9 cellular contexts compared by ENCODE assay signal in the genomic region with DNA sequence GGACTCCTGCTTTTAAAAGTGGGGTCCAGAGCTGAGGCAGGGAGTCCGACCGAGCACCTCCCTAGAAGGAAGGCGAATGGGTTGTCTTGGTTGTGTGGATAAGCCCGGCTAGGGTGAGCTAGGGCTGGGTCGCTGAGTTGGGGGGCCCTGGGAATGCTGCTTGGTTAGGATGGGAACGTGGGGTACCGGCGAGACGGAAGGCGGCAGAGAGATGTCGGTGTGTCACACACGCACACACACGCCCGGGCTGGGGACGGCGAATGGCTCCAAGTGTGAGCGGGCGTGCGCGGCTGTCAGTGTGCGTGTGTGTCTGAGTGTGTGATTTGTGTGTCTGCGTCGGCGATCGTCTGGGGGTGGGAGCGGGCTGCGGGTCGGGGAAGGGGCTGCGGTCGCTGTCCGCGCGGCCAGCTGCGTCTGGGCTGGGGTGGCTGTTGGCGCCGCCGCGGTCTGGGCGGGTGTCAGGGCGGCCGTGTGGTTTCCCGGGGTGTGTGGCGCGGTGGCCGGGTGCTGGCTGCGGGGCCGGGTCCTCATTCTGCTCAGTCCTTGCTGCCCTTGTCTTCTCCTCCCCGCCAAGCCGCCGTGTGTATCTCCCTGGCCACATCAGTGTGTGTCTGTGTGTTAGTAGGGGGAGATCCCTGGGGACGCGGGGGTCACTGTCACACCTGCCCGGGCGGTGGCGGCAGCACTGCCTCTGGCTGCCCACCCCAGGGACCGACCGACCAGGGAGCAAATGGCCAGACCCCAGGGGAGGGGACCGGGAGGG. TPM values are rescaled to one million over a fixed set of nuclear protein-coding genes. Genes with fewer than 3 reads are reported as not detected.
DNase-seq lines count a peak whose midpoint lies in the region; ATAC-seq, FAIRE-seq and TF ChIP-seq lines count a peak whose summit lies in the region.
"Had no signal": no experiment of that assay in that cellular context is flagged by ENCODE, and none has a peak within 500 bp of the region (broad histone marks: within the 10 kb centered on the region; RNA-seq: fewer than 3 reads in every experiment).

No MANE protein-coding gene starts in this region.

- H3K4me1 Mint-ChIP-seq in Caco-2 (ENCODE audit: low read depth, unreplicated experiment): peaks cover 24% of the 10 kb centered on the region
- H3K4me1 Mint-ChIP-seq in naive thymus-derived CD8-positive, alpha-beta T cell: peaks cover 26 to 48% (median 45%) of the 10 kb centered on the region in 4 donors

- H3K4me1 ChIP-seq in Caco-2 (peaks cover 38% of the 10 kb centered on the region), K562 (replicated peaks in 1 of 2; ENCODE audit: control insufficient read depth in 2 of 2, insufficient read depth in 2 of 2, low read length in 2 of 2) (peaks cover 43 to 72% of the 10 kb centered on the region in 2 experiments)

- H3K4me3 ChIP-seq in Caco-2 (ENCODE audit: low read depth, low read length) (peak overlapping the region; percentile 50), K562 (peak overlapping the region; percentile 51)
- peak overlapping the region; percentile 50 for H3K4me3 ChIP-seq in Jurkat, Clone E6-1 (ENCODE audit: low read length)

- peaks cover 6% of the 10 kb centered on the region for H3K9me1 ChIP-seq in K562 (ENCODE audit: control insufficient read depth, insufficient read depth, low read length)

- no peak overlapping the region for H3K27ac Mint-ChIP-seq in Caco-2 (ENCODE audit: unreplicated experiment)
- H3K27ac Mint-ChIP-seq in naive thymus-derived CD8-positive, alpha-beta T cell: peak overlapping the region in 9 of 10 donors; percentile 0 to 89 (median 61)

- CTCF ChIA-PET in Caco-2 (lab: Charles Lee): interaction anchor here (0.8 to 1.9 kb wide), 4 partner anchors 12 to 93 kb away, joined by 3 to 8 read pairs (median 5); a partner anchor contains a TSS
- CTCF ChIA-PET in K562 (lab: Yijun Ruan, JAX; ENCODE audit: low intra/inter-chr PET ratio): interaction anchor here (0.9 to 9.0 kb wide), 2 partner anchors 17 to 76 kb away, joined by 3 to 153 read pairs; a partner anchor contains a TSS

- TF ChIP-seq CTCF in Caco-2 (IDR thresholded peaks at IDR 0.05; ENCODE audit: insufficient read depth in 1 of 2, low read depth in 1 of 2, low read length in 1 of 2, severe bottlenecking in 1 of 2, unreplicated experiment in 1 of 2) (no peak), K562 (IDR thresholded peaks at IDR 0.05 in 2 of 3, conservative IDR thresholded peaks at IDR 0.05 in 1 of 3; ENCODE audit: insufficient read depth in 2 of 3, low read depth in 1 of 3, low read length in 3 of 3) (no peak)

- H3K36me3 Mint-ChIP-seq in Caco-2 (ENCODE audit: insufficient read depth, unreplicated experiment): peaks cover 9% of the 10 kb centered on the region
- H3K36me3 Mint-ChIP-seq in naive thymus-derived CD8-positive, alpha-beta T cell: no peaks in the 10 kb centered on the region

- TF ChIP-seq POLR2A in K562 (conservative IDR thresholded peaks at IDR 0.05): no peak

- TF ChIP-seq RAD21 in K562 (CRISPR knock-in tag; conservative IDR thresholded peaks at IDR 0.05 in 1 of 2, IDR thresholded peaks at IDR 0.05 in 1 of 2): no peak

- peak; percentile 37 for ATAC-seq in K562
- peak; percentile 24 to 26 for ATAC-seq in naive thymus-derived CD8-positive, alpha-beta T cell
- ATAC-seq in HG02970 (IDR thresholded peaks at IDR 0.05; ENCODE audit: low FRiP score, unreplicated experiment): no peak
- no peak for ATAC-seq in left lobe of liver
- no peak for ATAC-seq in GM21515 (IDR thresholded peaks at IDR 0.05; ENCODE audit: unreplicated experiment)

- H3K36me3 ChIP-seq in Caco-2 (ENCODE audit: control insufficient read depth, insufficient read depth, low read length): no peaks in the 10 kb centered on the region
- H3K36me3 ChIP-seq in K562 (ENCODE audit: control insufficient read depth, insufficient read depth, low read length): no peaks in the 10 kb centered on the region

- peaks cover 3% of the 10 kb centered on the region; the same call in 2 of the 3 replicates for H3K79me2 ChIP-seq in K562 (ENCODE audit: control insufficient read depth, insufficient read depth, low read length)

- H3K27me3 Mint-ChIP-seq in Caco-2 (ENCODE audit: insufficient read depth, unreplicated experiment): peaks cover 17% of the 10 kb centered on the region
- H3K27me3 Mint-ChIP-seq in naive thymus-derived CD8-positive, alpha-beta T cell: peaks cover 21 to 48% (median 30%) of the 10 kb centered on the region in 5 donors

- POLR2A ChIA-PET in Caco-2 (lab: Charles Lee): no interaction called here
- POLR2A ChIA-PET in K562 (lab: Yijun Ruan, JAX): interaction anchor here (0.8 kb wide), 1 partner anchor 67 kb away, joined by 3 read pairs; no protein-coding TSS in a partner anchor
- POLR2A ChIA-PET in naive thymus-derived CD8-positive, alpha-beta T cell (lab: Charles Lee): interaction anchor here (0.5 to 2.8 kb wide), 5 partner anchors 10 to 471 kb away, joined by 4 to 14 read pairs (median 7); a partner anchor contains a TSS

- intact Hi-C loops in Caco-2 (cut with micrococcal nuclease; ENCODE audit: unreplicated experiment): loop anchor here (5.0 to 10.0 kb wide), 3 partner anchors 77 to 415 kb away; a partner anchor contains a TSS
- intact Hi-C loops in K562 (cut with micrococcal nuclease): loop anchor here (5.0 kb wide), 3 partner anchors 32 to 117 kb away; a partner anchor contains a TSS

- DNase-seq in Caco-2 (no peak), K562 (ENCODE audit: extremely low read depth in 1 of 4, low spot score in 3 of 4) (peak in 3 of 4 experiments; percentile 39 to 64 (median 47)), NCI-H2107 (lab: John Stamatoyannopoulos, UW) (no peak), left lobe of liver (ENCODE audit: low spot score) (no peak)
- DNase-seq in Jurkat, Clone E6-1 (ENCODE audit: low read depth, low spot score): no peak
- DNase-seq in naive thymus-derived CD8-positive, alpha-beta T cell: peak in 2 of 10 donors; percentile 22 to 30

- H3K9me3 Mint-ChIP-seq in Caco-2 (ENCODE audit: unreplicated experiment): no peaks in the 10 kb centered on the region
- H3K9me3 Mint-ChIP-seq in naive thymus-derived CD8-positive, alpha-beta T cell: no peaks in the 10 kb centered on the region

- in situ Hi-C loops in K562 (cut with MboI): no loop called here

- FAIRE-seq in K562 (lab: Jason Lieb, UNC): no peak

- WGBS in K562 (ENCODE audit: insufficient coverage, low coverage, missing lambda C conversion rate): 10% methylated on average over 29 of the region's 58 CpGs

- H3K4me2 ChIP-seq in K562 (ENCODE audit: insufficient read depth, low read length): peak overlapping the region; percentile 66

- peak overlapping the region; percentile 77 for H3K4me3 Mint-ChIP-seq in Caco-2 (ENCODE audit: unreplicated experiment)
- H3K4me3 Mint-ChIP-seq in naive thymus-derived CD8-positive, alpha-beta T cell: peak overlapping the region; percentile 71 to 91 (median 84)

- BruUV-seq in Caco-2 (replicated peaks; lab: Mats Ljungman, UMichigan) (no TSS peak), K562 (replicated peaks; lab: Mats Ljungman, UMichigan) (TSS peak; percentile 71)

- H4K20me1 ChIP-seq in K562 (replicated peaks; ENCODE audit: control insufficient read depth, insufficient read depth, low read length): peaks cover 26% of the 10 kb centered on the region

- TF ChIP-seq EP300 in K562 (IDR thresholded peaks at IDR 0.05; ENCODE audit: low read length): no peak

- H3K27me3 ChIP-seq in Caco-2 (replicated peaks; ENCODE audit: control insufficient read depth, insufficient read depth, low read length) (peaks cover 5% of the 10 kb centered on the region; the same call in 1 of the 2 replicates), K562 (ENCODE audit: control insufficient read depth in 2 of 2, insufficient read depth in 2 of 2, low read length in 2 of 2) (peaks cover 3 to 8% of the 10 kb centered on the region in 2 experiments; a peak in 2 of 5 replicates)

- H3K9me3 ChIP-seq in Caco-2 (no peaks in the 10 kb centered on the region), K562 (replicated peaks; ENCODE audit: control insufficient read depth, insufficient read depth, low read depth, low read length) (no peaks in the 10 kb centered on the region)

- no peak overlapping the region for H3K27ac ChIP-seq in K562 (ENCODE audit: extremely low read depth, low read depth, low read length)
- H3K27ac ChIP-seq: HL-60 had no signal

- peak overlapping the region; percentile 47 for H2AFZ ChIP-seq in K562 (ENCODE audit: low read depth, low read length)

- H3K9ac ChIP-seq in K562 (ENCODE audit: insufficient read depth in 1 of 2, low read depth in 2 of 2, low read length in 2 of 2): peak overlapping the region; percentile 39 to 88

RNA-seq across cellular contexts. Expression of a gene that starts 1.0 kb away (rescaled TPM):
- total RNA-seq in Caco-2 (2022) (3.4 and 3.5 TPM in 2 replicates), K562 (2014; rRNA removed) (4.5 and 8.6 TPM in 2 replicates), K562 (2014; rRNA removed; fragmentation: Illumina TruSeq; extraction: Trizol) (1.7 and 3.3 TPM in 2 replicates), K562 (2015; rRNA removed; fragmentation: Illumina TruSeq; extraction: Trizol) (4.7 and 4.9 TPM in 2 replicates), K562 (2021) (6.2 and 7.1 TPM in 2 replicates), left lobe of liver (0.43 TPM)
- 10.9 TPM for polyA plus RNA-seq in Jurkat, Clone E6-1 (2012; ENCODE audit: insufficient read depth, insufficient read length)
- 3.7 and 9.0 TPM in 2 replicates for total RNA-seq in K562 (2011; cell fraction: chromatin; rRNA removed; ENCODE audit: low replicate concordance)
- total RNA-seq in K562 (2011; cell fraction: nucleolus; rRNA removed): 11.2 and 12.4 TPM in 2 replicates
- total RNA-seq in K562 (2011; cell fraction: nucleoplasm; rRNA removed): 8.1 and 10.5 TPM in 2 replicates
- polyA plus RNA-seq in K562 (2011; rRNA removed) (7.3 and 10.9 TPM in 2 replicates), K562 (2014; fragmentation: Illumina TruSeq; extraction: Trizol) (7.9 and 9.3 TPM in 2 replicates), K562 (2014; fragmentation: Nextera tagmentation; extraction: Ambion mirVana) (under 1 TPM; 0.59 to 0.63 TPM), K562 (2014; rRNA removed) (4.8 and 6.8 TPM in 2 replicates)
- polyA plus RNA-seq in K562 (2011; cell fraction: cytosol; rRNA removed): 10.9 and 15.6 TPM in 2 replicates
- polyA plus RNA-seq in K562 (2011; cell fraction: nucleus; rRNA removed): 14.1 and 14.9 TPM in 2 replicates
- polyA plus RNA-seq in K562 (2012): 4.5 and 7.1 TPM in 2 replicates
- 2.0 and 3.1 TPM in 2 replicates for polyA minus RNA-seq in K562 (2011; rRNA and poly(A)+ RNA removed)
- polyA minus RNA-seq in K562 (2011; cell fraction: cytosol; rRNA and poly(A)+ RNA removed): 5.5 and 6.3 TPM in 2 replicates
- 2.7 and 5.9 TPM in 2 replicates for polyA minus RNA-seq in K562 (2011; cell fraction: nucleus; rRNA and poly(A)+ RNA removed)
- 1 to 10 TPM in 1 of 2 experiments, under 1 TPM in 1; 0.88 to 1.2 TPM for total RNA-seq in naive thymus-derived CD8-positive, alpha-beta T cell
- 1 to 10 TPM in 1 of 3 donors, under 1 TPM in 2; 0.53 to 1.3 (median 0.56) TPM for polyA plus RNA-seq in naive thymus-derived CD8-positive, alpha-beta T cell

RNA-seq across cellular contexts. Expression of a gene that starts 16.1 kb away (rescaled TPM):
- 13.8 and 16.0 TPM in 2 replicates for total RNA-seq in Caco-2 (2022)
- 21.1 TPM for polyA plus RNA-seq in Jurkat, Clone E6-1 (2012; ENCODE audit: insufficient read depth, insufficient read length)
- 4.6 and 12.1 TPM in 2 replicates for total RNA-seq in K562 (2011; cell fraction: chromatin; rRNA removed; ENCODE audit: low replicate concordance)
- total RNA-seq in K562 (2011; cell fraction: nucleolus; rRNA removed): 12.6 and 17.5 TPM in 2 replicates
- total RNA-seq in K562 (2011; cell fraction: nucleoplasm; rRNA removed): 10.9 and 12.2 TPM in 2 replicates
- total RNA-seq in K562 (2014; rRNA removed): 7.4 and 10.6 TPM in 2 replicates
- total RNA-seq in K562 (2014; rRNA removed; fragmentation: Illumina TruSeq; extraction: Trizol): 2.0 and 2.9 TPM in 2 replicates
- 5.7 and 5.9 TPM in 2 replicates for total RNA-seq in K562 (2015; rRNA removed; fragmentation: Illumina TruSeq; extraction: Trizol)
- total RNA-seq in K562 (2021): 4.7 and 6.1 TPM in 2 replicates
- 6.5 and 10.2 TPM in 2 replicates for polyA plus RNA-seq in K562 (2011; rRNA removed)
- polyA plus RNA-seq in K562 (2011; cell fraction: cytosol; rRNA removed): 11.8 and 12.2 TPM in 2 replicates
- 8.5 and 9.2 TPM in 2 replicates for polyA plus RNA-seq in K562 (2011; cell fraction: nucleus; rRNA removed)
- polyA plus RNA-seq in K562 (2012): 6.1 and 6.4 TPM in 2 replicates
- polyA plus RNA-seq in K562 (2014; fragmentation: Illumina TruSeq; extraction: Trizol): 6.1 and 6.2 TPM in 2 replicates
- under 1 TPM; 0.68 to 0.89 TPM for polyA plus RNA-seq in K562 (2014; fragmentation: Nextera tagmentation; extraction: Ambion mirVana)
- polyA plus RNA-seq in K562 (2014; rRNA removed): 5.9 and 6.5 TPM in 2 replicates
- polyA minus RNA-seq in K562 (2011; rRNA and poly(A)+ RNA removed): 2.5 and 5.7 TPM in 2 replicates
- polyA minus RNA-seq in K562 (2011; cell fraction: cytosol; rRNA and poly(A)+ RNA removed): 4.9 and 6.5 TPM in 2 replicates
- polyA minus RNA-seq in K562 (2011; cell fraction: nucleus; rRNA and poly(A)+ RNA removed): 2.6 TPM in 2 replicates
- total RNA-seq in naive thymus-derived CD8-positive, alpha-beta T cell: 1 to 10 TPM; 4.6 to 5.3 TPM
- polyA plus RNA-seq in naive thymus-derived CD8-positive, alpha-beta T cell: 1 to 10 TPM; 1.0 to 2.6 (median 1.1) TPM
- total RNA-seq in left lobe of liver: 3.3 TPM

RNA-seq across cellular contexts. Expression of a gene that starts 28.6 kb away (rescaled TPM):
- total RNA-seq in Caco-2 (2022) (44.0 and 48.2 TPM in 2 replicates), K562 (2014; rRNA removed) (35.9 and 61.0 TPM in 2 replicates), K562 (2014; rRNA removed; fragmentation: Illumina TruSeq; extraction: Trizol) (10.1 and 15.2 TPM in 2 replicates), K562 (2015; rRNA removed; fragmentation: Illumina TruSeq; extraction: Trizol) (34.3 and 35.4 TPM in 2 replicates), K562 (2021) (67.8 and 72.3 TPM in 2 replicates), left lobe of liver (21.4 TPM)
- polyA plus RNA-seq in Jurkat, Clone E6-1 (2012; ENCODE audit: insufficient read depth, insufficient read length): 41.8 TPM
- 77.6 and 286 TPM in 2 replicates for total RNA-seq in K562 (2011; cell fraction: chromatin; rRNA removed; ENCODE audit: low replicate concordance)
- 230 and 253 TPM in 2 replicates for total RNA-seq in K562 (2011; cell fraction: nucleolus; rRNA removed)
- 121 and 122 TPM in 2 replicates for total RNA-seq in K562 (2011; cell fraction: nucleoplasm; rRNA removed)
- polyA plus RNA-seq in K562 (2011; rRNA removed) (29.8 and 54.7 TPM in 2 replicates), K562 (2014; fragmentation: Illumina TruSeq; extraction: Trizol) (32.8 and 39.7 TPM in 2 replicates), K562 (2014; fragmentation: Nextera tagmentation; extraction: Ambion mirVana) (1 to 10 TPM in 1 of 2 experiments, under 1 TPM in 1; 0.69 to 2.6 TPM), K562 (2014; rRNA removed) (53.2 and 66.2 TPM in 2 replicates)
- polyA plus RNA-seq in K562 (2011; cell fraction: cytosol; rRNA removed): 48.9 and 94.6 TPM in 2 replicates
- 188 and 324 TPM in 2 replicates for polyA plus RNA-seq in K562 (2011; cell fraction: nucleus; rRNA removed)
- polyA plus RNA-seq in K562 (2012): 48.3 and 70.8 TPM in 2 replicates
- polyA minus RNA-seq in K562 (2011; rRNA and poly(A)+ RNA removed): 25.0 and 32.3 TPM in 2 replicates
- polyA minus RNA-seq in K562 (2011; cell fraction: cytosol; rRNA and poly(A)+ RNA removed): 58.9 and 76.8 TPM in 2 replicates
- polyA minus RNA-seq in K562 (2011; cell fraction: nucleus; rRNA and poly(A)+ RNA removed): 56.0 and 61.5 TPM in 2 replicates
- 10 to 100 TPM; 21.1 to 21.9 TPM for total RNA-seq in naive thymus-derived CD8-positive, alpha-beta T cell
- polyA plus RNA-seq in naive thymus-derived CD8-positive, alpha-beta T cell: 1 to 10 TPM; 2.8 to 4.5 (median 3.1) TPM

RNA-seq across cellular contexts. Expression of a gene that starts 46.0 kb away (rescaled TPM):
- total RNA-seq in Caco-2 (2022) (0.32 TPM in 1 of 2 replicates, not detected in the other), K562 (2014; rRNA removed) (not detected in 2 replicates), K562 (2014; rRNA removed; fragmentation: Illumina TruSeq; extraction: Trizol) (not detected in 2 replicates), K562 (2015; rRNA removed; fragmentation: Illumina TruSeq; extraction: Trizol) (not detected in 2 replicates), K562 (2021) (not detected in 2 replicates), left lobe of liver (0.13 TPM)
- polyA plus RNA-seq in Jurkat, Clone E6-1 (2012; ENCODE audit: insufficient read depth, insufficient read length): not detected
- not detected in 2 replicates for total RNA-seq in K562 (2011; cell fraction: chromatin; rRNA removed; ENCODE audit: low replicate concordance)
- total RNA-seq in K562 (2011; cell fraction: nucleolus; rRNA removed): not detected in 2 replicates
- total RNA-seq in K562 (2011; cell fraction: nucleoplasm; rRNA removed): not detected in 2 replicates
- polyA plus RNA-seq in K562 (2011; rRNA removed) (not detected in 2 replicates), K562 (2014; fragmentation: Illumina TruSeq; extraction: Trizol) (not detected in 2 replicates), K562 (2014; fragmentation: Nextera tagmentation; extraction: Ambion mirVana) (not detected), K562 (2014; rRNA removed) (not detected in 2 replicates)
- not detected in 2 replicates for polyA plus RNA-seq in K562 (2011; cell fraction: cytosol; rRNA removed)
- 0.08 and 0.10 TPM in 2 replicates for polyA plus RNA-seq in K562 (2011; cell fraction: nucleus; rRNA removed)
- 0.15 TPM in 1 of 2 replicates, not detected in the other for polyA plus RNA-seq in K562 (2012)
- not detected in 2 replicates for polyA minus RNA-seq in K562 (2011; rRNA and poly(A)+ RNA removed)
- polyA minus RNA-seq in K562 (2011; cell fraction: cytosol; rRNA and poly(A)+ RNA removed): not detected in 2 replicates
- not detected in 2 replicates for polyA minus RNA-seq in K562 (2011; cell fraction: nucleus; rRNA and poly(A)+ RNA removed)
- total RNA-seq in naive thymus-derived CD8-positive, alpha-beta T cell: not detected
- not detected for polyA plus RNA-seq in naive thymus-derived CD8-positive, alpha-beta T cell

RNA-seq across cellular contexts. Expression of a gene that starts 46.1 kb away (rescaled TPM):
- total RNA-seq in Caco-2 (2022) (0.26 and 0.61 TPM in 2 replicates), K562 (2014; rRNA removed) (0.12 TPM in 1 of 2 replicates, not detected in the other), K562 (2014; rRNA removed; fragmentation: Illumina TruSeq; extraction: Trizol) (0.11 TPM in 1 of 2 replicates, not detected in the other), K562 (2015; rRNA removed; fragmentation: Illumina TruSeq; extraction: Trizol) (0.11 TPM in 1 of 2 replicates, not detected in the other), K562 (2021) (0.09 and 0.40 TPM in 2 replicates), left lobe of liver (1.4 TPM)
- not detected for polyA plus RNA-seq in Jurkat, Clone E6-1 (2012; ENCODE audit: insufficient read depth, insufficient read length)
- total RNA-seq in K562 (2011; cell fraction: chromatin; rRNA removed; ENCODE audit: low replicate concordance): 1.1 and 2.4 TPM in 2 replicates
- total RNA-seq in K562 (2011; cell fraction: nucleolus; rRNA removed): 1.3 and 1.7 TPM in 2 replicates
- total RNA-seq in K562 (2011; cell fraction: nucleoplasm; rRNA removed): 0.99 and 1.3 TPM in 2 replicates
- polyA plus RNA-seq in K562 (2011; rRNA removed) (0.49 and 1.1 TPM in 2 replicates), K562 (2014; fragmentation: Illumina TruSeq; extraction: Trizol) (0.10 TPM in 1 of 2 replicates, not detected in the other), K562 (2014; fragmentation: Nextera tagmentation; extraction: Ambion mirVana) (not detected), K562 (2014; rRNA removed) (0.22 and 0.37 TPM in 2 replicates)
- polyA plus RNA-seq in K562 (2011; cell fraction: cytosol; rRNA removed): 0.30 and 0.40 TPM in 2 replicates
- polyA plus RNA-seq in K562 (2011; cell fraction: nucleus; rRNA removed): 9.0 and 9.2 TPM in 2 replicates
- polyA plus RNA-seq in K562 (2012): 0.36 and 2.9 TPM in 2 replicates
- polyA minus RNA-seq in K562 (2011; rRNA and poly(A)+ RNA removed): 0.24 and 0.25 TPM in 2 replicates
- polyA minus RNA-seq in K562 (2011; cell fraction: cytosol; rRNA and poly(A)+ RNA removed): not detected in 2 replicates
- 0.33 and 0.40 TPM in 2 replicates for polyA minus RNA-seq in K562 (2011; cell fraction: nucleus; rRNA and poly(A)+ RNA removed)
- total RNA-seq in naive thymus-derived CD8-positive, alpha-beta T cell: 1 to 10 TPM in 1 of 2 experiments, under 1 TPM in 1; 0.83 to 1.1 TPM
- polyA plus RNA-seq in naive thymus-derived CD8-positive, alpha-beta T cell: not detected

Comparison
In these comparisons a context has a peak if more than half of its experiments do, and no peak if none do; other contexts are left out.
1. DNase-seq: peak in K562 (3 of 4); none in Caco-2 (0 of 2), Jurkat, Clone E6-1 (single experiment), NCI-H2107 (single experiment) and left lobe of liver (single experiment).
2. ATAC-seq: peak in K562 (single experiment) and naive thymus-derived CD8-positive, alpha-beta T cell (2 of 2); none in HG02970 (single experiment), left lobe of liver (single experiment) and GM21515 (single experiment).
3. Peak in every context shown above with its lines, with median percentiles within 50 percentile points of each other: H3K4me3 ChIP-seq.